ENCODE assay signal across 30 cellular contexts in genomic region chr11:126169291-126169690, GRCh38.
"Had no signal": no experiment of that assay in that cellular context is flagged by ENCODE, and none has a peak within 500 bp of the region (broad histone marks: within the 10 kb centered on the region; RNA-seq: fewer than 3 reads in every experiment).

No MANE protein-coding gene starts in this region.

- H3K36me3 ChIP-seq: ascending aorta, breast epithelium, cardiac muscle cell, colonic mucosa, gastroesophageal sphincter, heart right ventricle had no signal

- H3K4me3 Mint-ChIP-seq: activated CD4-positive, alpha-beta memory T cell treated with anti-CD3 and anti-CD28 coated beads, Interleukin-2, amount 10 ng/mL, durations not matched to agents 7 days and 5 days; activated CD4-positive, alpha-beta T cell treated with anti-CD3 and anti-CD28 coated beads for 36 hours; activated CD4-positive, alpha-beta T cell treated with anti-CD3 and anti-CD28 coated beads, Interleukin-2, amount 10 ng/mL, durations not matched to agents 24 days and 14 days; activated naive CD4-positive, alpha-beta T cell treated with anti-CD3 and anti-CD28 coated beads, Interleukin-2, amount 10 ng/mL, durations not matched to agents 7 days and 5 days; activated naive CD8-positive, alpha-beta T cell treated with anti-CD3 and anti-CD28 coated beads, Interleukin-2, amount 10 ng/mL, durations not matched to agents 7 days and 5 days; activated T-cell treated with anti-CD3 and anti-CD28 coated beads, Interleukin-2, amount 50 U/mL, for 24 hours; activated T-cell treated with anti-CD3 and anti-CD28 coated beads, Interleukin-2, amount 50 U/mL, for 72 hours; brain; dendritic cell treated with granulocyte-macrophage colony-stimulating factor and Interleukin-4, amounts not matched to agents 40 ng/mL and 50 ng/mL, for 4 days; endodermal cell had no signal

- H3K27ac Mint-ChIP-seq: activated CD4-positive, alpha-beta memory T cell treated with anti-CD3 and anti-CD28 coated beads, Interleukin-2, amount 10 ng/mL, durations not matched to agents 7 days and 5 days; activated CD4-positive, alpha-beta T cell treated with anti-CD3 and anti-CD28 coated beads for 36 hours; activated CD4-positive, alpha-beta T cell treated with anti-CD3 and anti-CD28 coated beads, Interleukin-2, amount 10 ng/mL, durations not matched to agents 24 days and 14 days; activated naive CD4-positive, alpha-beta T cell treated with anti-CD3 and anti-CD28 coated beads, Interleukin-2, amount 10 ng/mL, durations not matched to agents 7 days and 5 days; activated naive CD4-positive, alpha-beta T cell treated with anti-CD3 and anti-CD28 coated beads, Interleukin-2, amount 50 U/mL, for 72 hours; activated naive CD8-positive, alpha-beta T cell treated with anti-CD3 and anti-CD28 coated beads, Interleukin-2, amount 10 ng/mL, durations not matched to agents 7 days and 5 days; activated T-cell treated with anti-CD3 and anti-CD28 coated beads, Interleukin-2, amount 50 U/mL, for 24 hours; activated T-cell treated with anti-CD3 and anti-CD28 coated beads, Interleukin-2, amount 50 U/mL, for 72 hours; brain; dendritic cell treated with granulocyte-macrophage colony-stimulating factor and Interleukin-4, amounts not matched to agents 40 ng/mL and 50 ng/mL, for 4 days; endodermal cell had no signal

- H3K4me1 Mint-ChIP-seq: activated CD4-positive, alpha-beta T cell treated with anti-CD3 and anti-CD28 coated beads for 36 hours; activated CD4-positive, alpha-beta T cell treated with anti-CD3 and anti-CD28 coated beads, Interleukin-2, amount 10 ng/mL, durations not matched to agents 24 days and 14 days had no signal

- H3K9me3 ChIP-seq: ascending aorta, breast epithelium, colonic mucosa, gastroesophageal sphincter, heart right ventricle had no signal

- DNase-seq: activated CD4-positive, alpha-beta memory T cell treated with anti-CD3 and anti-CD28 coated beads, Interleukin-2, amount 10 ng/mL, durations not matched to agents 7 days and 5 days; activated CD4-positive, alpha-beta T cell treated with anti-CD3 and anti-CD28 coated beads for 36 hours; activated CD4-positive, alpha-beta T cell treated with anti-CD3 and anti-CD28 coated beads, Interleukin-2, amount 10 ng/mL, durations not matched to agents 24 days and 14 days; activated CD4-positive, CD25-positive, alpha-beta regulatory T cell; activated CD4-positive, CD25-positive, alpha-beta regulatory T cell treated with anti-CD3 and anti-CD28 coated beads, Interleukin-2, amount 50 U/mL, for 72 hours; activated CD8-positive, alpha-beta memory T cell treated with anti-CD3 and anti-CD28 coated beads, Interleukin-2, amount 50 U/mL, for 48 hours; activated gamma-delta T cell; activated naive CD4-positive, alpha-beta T cell; activated naive CD4-positive, alpha-beta T cell treated with anti-CD3 and anti-CD28 coated beads, Interleukin-2, amount 10 ng/mL, durations not matched to agents 7 days and 5 days; activated naive CD8-positive, alpha-beta T cell treated with anti-CD3 and anti-CD28 coated beads, Interleukin-2, amount 10 ng/mL, durations not matched to agents 7 days and 5 days; activated T-cell treated with anti-CD3 and anti-CD28 coated beads for 4 hours; activated T-cell treated with anti-CD3 and anti-CD28 coated beads, Interleukin-2, amount 50 U/mL, for 24 hours; activated T-cell treated with anti-CD3 and anti-CD28 coated beads, Interleukin-2, amount 50 U/mL, for 72 hours; central memory CD4-positive, alpha-beta T cell; cerebellar nuclear complex; colonic mucosa; dorsolateral prefrontal cortex; effector memory CD4-positive, alpha-beta T cell; endodermal cell; foreskin melanocyte; heart right ventricle; T-helper 2 cell had no signal

- H3K36me3 Mint-ChIP-seq: activated naive CD4-positive, alpha-beta T cell treated with anti-CD3 and anti-CD28 coated beads, Interleukin-2, amount 10 ng/mL, durations not matched to agents 7 days and 5 days; activated naive CD4-positive, alpha-beta T cell treated with anti-CD3 and anti-CD28 coated beads, Interleukin-2, amount 50 U/mL, for 72 hours; activated naive CD8-positive, alpha-beta T cell treated with anti-CD3 and anti-CD28 coated beads, Interleukin-2, amount 10 ng/mL, durations not matched to agents 7 days and 5 days; brain had no signal

- H3K27ac ChIP-seq: ascending aorta, breast epithelium, cardiac muscle cell, colonic mucosa, dorsolateral prefrontal cortex, gastroesophageal sphincter, heart right ventricle had no signal

- H3K27me3 Mint-ChIP-seq: activated CD4-positive, alpha-beta T cell treated with anti-CD3 and anti-CD28 coated beads for 36 hours; dendritic cell treated with granulocyte-macrophage colony-stimulating factor and Interleukin-4, amounts not matched to agents 40 ng/mL and 50 ng/mL, for 4 days had no signal

- H3K4me3 ChIP-seq: ascending aorta, breast epithelium, cardiac muscle cell, colonic mucosa, dorsolateral prefrontal cortex, gastroesophageal sphincter, heart right ventricle had no signal

- H3K9me3 Mint-ChIP-seq: activated CD4-positive, alpha-beta memory T cell treated with anti-CD3 and anti-CD28 coated beads, Interleukin-2, amount 10 ng/mL, durations not matched to agents 7 days and 5 days; activated CD4-positive, alpha-beta T cell treated with anti-CD3 and anti-CD28 coated beads, Interleukin-2, amount 10 ng/mL, durations not matched to agents 24 days and 14 days; activated naive CD4-positive, alpha-beta T cell treated with anti-CD3 and anti-CD28 coated beads, Interleukin-2, amount 10 ng/mL, durations not matched to agents 7 days and 5 days; activated naive CD4-positive, alpha-beta T cell treated with anti-CD3 and anti-CD28 coated beads, Interleukin-2, amount 50 U/mL, for 72 hours; activated naive CD8-positive, alpha-beta T cell treated with anti-CD3 and anti-CD28 coated beads, Interleukin-2, amount 10 ng/mL, durations not matched to agents 7 days and 5 days; activated T-cell treated with anti-CD3 and anti-CD28 coated beads, Interleukin-2, amount 50 U/mL, for 24 hours; activated T-cell treated with anti-CD3 and anti-CD28 coated beads, Interleukin-2, amount 50 U/mL, for 72 hours; endodermal cell had no signal

- H3K4me1 ChIP-seq: ascending aorta, breast epithelium, colonic mucosa had no signal

- ATAC-seq: activated CD4-positive, alpha-beta T cell treated with anti-CD3 and anti-CD28 coated beads for 36 hours; activated naive CD4-positive, alpha-beta T cell treated with anti-CD3 and anti-CD28 coated beads, Interleukin-2, amount 50 U/mL, for 72 hours; activated T-cell treated with anti-CD3 and anti-CD28 coated beads, Interleukin-2, amount 50 U/mL, for 72 hours; esophagus mucosa; gastroesophageal sphincter; heart right ventricle had no signal

- H3K27me3 ChIP-seq: ascending aorta, breast epithelium, cardiac muscle cell, colonic mucosa, dorsolateral prefrontal cortex, gastroesophageal sphincter, heart right ventricle had no signal
